In genomic region chr4:60934896-60935295, GRCh38 we compare ENCODE assay signal across 14 cellular contexts.
"Had no signal": no experiment of that assay in that cellular context is flagged by ENCODE, and none has a peak within 500 bp of the region (broad histone marks: within the 10 kb centered on the region; RNA-seq: fewer than 3 reads in every experiment).

No MANE protein-coding gene starts in this region.

- H3K36me3 Mint-ChIP-seq: brain; naive thymus-derived CD4-positive, alpha-beta T cell; stimulated activated memory B cell treated with anti-CD40 and anti-IgM and Interleukin-4, amounts not matched to agents 10 μg/mL and 1 μg/mL and 100 μg/mL, for 72 hours had no signal

- H3K4me3 Mint-ChIP-seq: brain; naive thymus-derived CD4-positive, alpha-beta T cell; stimulated activated memory B cell treated with anti-CD40 and anti-IgM and Interleukin-4, amounts not matched to agents 10 μg/mL and 1 μg/mL and 100 μg/mL, for 72 hours; T-helper 2 cell treated with Interferon-gamma antibody and Interleukin-4, amounts not matched to agents 5 μg/mL and 100 μg/mL, for 36 hours had no signal

- H3K9me3 ChIP-seq: gastroesophageal sphincter, lower lobe of right lung, neutrophil, upper lobe of right lung had no signal

- H3K4me3 ChIP-seq: gastroesophageal sphincter, lower lobe of right lung, skin epidermis, upper lobe of right lung had no signal

- H3K27ac Mint-ChIP-seq: activated T-helper 2 cell treated with anti-CD3 and anti-CD28 coated beads, Interferon-gamma antibody, Interleukin-2, Interleukin-4, amounts not matched to agents 10 μg/mL and 5 μg/mL and 100 μg/mL, durations not matched to agents 14 hours and 24 hours and 36 hours; naive thymus-derived CD4-positive, alpha-beta T cell; stimulated activated memory B cell treated with anti-CD40 and anti-IgM and Interleukin-4, amounts not matched to agents 10 μg/mL and 1 μg/mL and 100 μg/mL, for 72 hours; T-helper 2 cell treated with Interferon-gamma antibody and Interleukin-4, amounts not matched to agents 5 μg/mL and 100 μg/mL, for 36 hours had no signal

- DNase-seq: activated naive CD4-positive, alpha-beta T cell treated with anti-CD3 and anti-CD28 coated beads, Interleukin-2, amount 50 U/mL, for 16 hours; cerebellar nuclear complex; dermis blood vessel endothelial cell; hippocampal formation; lower lobe of right lung; naive thymus-derived CD4-positive, alpha-beta T cell; upper lobe of right lung had no signal

- H3K36me3 ChIP-seq: gastroesophageal sphincter, lower lobe of right lung, neutrophil, upper lobe of right lung had no signal

- H3K4me1 Mint-ChIP-seq: brain; naive thymus-derived CD4-positive, alpha-beta T cell; stimulated activated memory B cell treated with anti-CD40 and anti-IgM and Interleukin-4, amounts not matched to agents 10 μg/mL and 1 μg/mL and 100 μg/mL, for 72 hours had no signal

- H3K4me1 ChIP-seq: gastroesophageal sphincter, lower lobe of right lung, upper lobe of right lung had no signal

- H3K27ac ChIP-seq: gastroesophageal sphincter, lower lobe of right lung, neutrophil, skin epidermis, upper lobe of right lung had no signal

- H3K27me3 Mint-ChIP-seq: brain; naive thymus-derived CD4-positive, alpha-beta T cell; stimulated activated memory B cell treated with anti-CD40 and anti-IgM and Interleukin-4, amounts not matched to agents 10 μg/mL and 1 μg/mL and 100 μg/mL, for 72 hours had no signal

- H3K9me3 Mint-ChIP-seq: brain had no signal

- H3K27me3 ChIP-seq: gastroesophageal sphincter, neutrophil, upper lobe of right lung had no signal
